Comparison of ENCODE assay signal across 13 cellular contexts in the genomic region with DNA sequence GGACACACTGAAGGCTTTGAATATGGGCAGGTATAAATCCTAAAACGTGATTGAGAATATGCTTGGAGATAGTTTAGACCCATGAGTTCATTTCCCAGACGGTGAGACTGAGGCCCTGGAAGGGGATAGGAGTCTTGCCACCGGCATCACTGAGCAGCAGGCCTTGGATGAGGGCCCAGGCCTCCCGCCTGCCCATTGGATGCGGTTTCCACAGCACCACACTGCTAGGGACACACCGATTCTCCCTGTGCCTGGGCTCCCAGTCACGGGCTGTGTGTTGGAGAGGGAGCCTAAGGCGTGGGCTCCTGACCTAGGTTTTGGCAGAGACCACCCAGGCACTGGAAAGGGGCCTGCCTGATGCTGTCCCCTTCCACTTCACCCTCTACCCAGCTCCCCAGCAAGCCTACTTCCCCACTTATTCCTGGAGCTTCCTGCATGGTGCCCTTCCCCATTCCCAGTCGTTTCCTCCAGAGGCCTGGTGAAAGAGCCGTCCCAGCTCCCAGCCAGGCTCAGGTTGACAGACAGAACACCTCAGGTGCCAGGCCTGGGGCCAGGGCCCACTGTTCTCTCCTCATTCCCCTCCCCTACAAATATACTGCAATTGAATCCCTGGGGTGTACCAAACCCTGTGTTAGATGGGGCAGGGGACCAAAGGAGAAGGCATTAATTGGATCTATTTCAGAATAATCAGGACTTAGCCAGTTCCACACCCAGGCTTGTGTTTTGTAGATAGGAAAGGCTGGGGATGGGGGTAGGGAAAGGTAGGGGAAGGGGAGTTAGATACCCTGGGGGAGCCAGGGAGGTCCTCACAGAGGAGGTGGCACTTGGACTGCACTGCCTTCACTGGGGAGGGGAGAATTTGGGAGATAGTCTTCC. TPM values are rescaled to one million over a fixed set of nuclear protein-coding genes. Genes with fewer than 3 reads are reported as not detected.
DNase-seq lines count a peak whose midpoint lies in the region; ATAC-seq, FAIRE-seq and TF ChIP-seq lines count a peak whose summit lies in the region.
"Had no signal": no experiment of that assay in that cellular context is flagged by ENCODE, and none has a peak within 500 bp of the region (broad histone marks: within the 10 kb centered on the region; RNA-seq: fewer than 3 reads in every experiment).

No MANE protein-coding gene starts in this region.

- H4K8ac ChIP-seq in neuronal stem cell (ENCODE audit: low read depth, low read length): no peak overlapping the region

- no peaks in the 10 kb centered on the region for H3K36me3 Mint-ChIP-seq in CD4-positive, alpha-beta memory T cell

- H2BK15ac ChIP-seq in neuronal stem cell (ENCODE audit: low read length): peak overlapping the region; percentile 81

- no peak for ATAC-seq in body of pancreas

- H3K27ac Mint-ChIP-seq in CD4-positive, alpha-beta memory T cell: peak overlapping the region in 4 of 7 donors; percentile 17 to 65 (median 37)

- POLR2A ChIA-PET in CD4-positive, alpha-beta memory T cell (lab: Charles Lee; ENCODE audit: partially characterized antibody): no interaction called here
- POLR2A ChIA-PET in HEK293T (lab: Yijun Ruan, JAX): no interaction called here

- H3K4me3 Mint-ChIP-seq in CD4-positive, alpha-beta memory T cell: peak overlapping the region in 3 of 8 donors; percentile 38 to 76 (median 38)

- no peak overlapping the region for H3K14ac ChIP-seq in neuronal stem cell (ENCODE audit: low read length)

- H3K27me3 Mint-ChIP-seq in CD4-positive, alpha-beta memory T cell: peaks cover 7 to 21% of the 10 kb centered on the region in 2 donors

- H3K9ac ChIP-seq in neuronal stem cell (ENCODE audit: low read depth, low read length, poor library complexity): no peak overlapping the region

- no peak overlapping the region for H3K4me3 ChIP-seq in CD4-positive, alpha-beta memory T cell (ENCODE audit: low read length in 2 of 2)
- no peak overlapping the region for H3K4me3 ChIP-seq in body of pancreas
- H3K4me3 ChIP-seq in neuronal stem cell (ENCODE audit: low read length in 2 of 2): no peak overlapping the region
- H3K4me3 ChIP-seq: suprapubic skin had no signal

- no peaks in the 10 kb centered on the region for H3K9me3 Mint-ChIP-seq in CD4-positive, alpha-beta memory T cell

- H3K27ac ChIP-seq in CD4-positive, alpha-beta memory T cell (ENCODE audit: low read depth, low read length): no peak overlapping the region
- H3K27ac ChIP-seq in body of pancreas (peak overlapping the region in 3 of 4 donors; percentile 71 to 78 (median 74)), neuronal stem cell (replicated peaks; ENCODE audit: low read length) (no peak overlapping the region)

- no peak for FAIRE-seq in H54 (lab: Jason Lieb, UNC)
- FAIRE-seq: GM12891, keratinocyte had no signal

- peaks cover 8 to 54% (median 20%) of the 10 kb centered on the region in 4 donors for H3K4me1 Mint-ChIP-seq in CD4-positive, alpha-beta memory T cell

- H3K23ac ChIP-seq in neuronal stem cell (ENCODE audit: low read depth, low read length, poor library complexity): peak overlapping the region; percentile 17

- no peaks in the 10 kb centered on the region for H3K79me1 ChIP-seq in neuronal stem cell (ENCODE audit: low read depth, low read length)

- no peak for TF ChIP-seq POLR2A in H54 (IDR thresholded peaks at IDR 0.05; ENCODE audit: low read depth, low read length)
- TF ChIP-seq POLR2A in body of pancreas (IDR thresholded peaks at IDR 0.05): no peak

- 72 to 75% methylated on average over 10 of the region's 10 CpGs for WGBS in body of pancreas, 2 donors
- no CpG with 5 or more reads among the region's 10 CpGs for WGBS in neuronal stem cell (ENCODE audit: extremely low coverage in 2 of 2, insufficient read length in 2 of 2, insufficient replicate concordance in 1 of 2), 2 donors

- H2BK5ac ChIP-seq in neuronal stem cell (ENCODE audit: low read length): peak overlapping the region; percentile 19

- H4K91ac ChIP-seq in neuronal stem cell (ENCODE audit: low read depth, low read length, poor library complexity): no peak overlapping the region

- H2AK5ac ChIP-seq in neuronal stem cell (ENCODE audit: low read depth, low read length): peak overlapping the region; percentile 96

- H3K36me3 ChIP-seq in CD4-positive, alpha-beta memory T cell (ENCODE audit: insufficient read depth, low read length): no peaks in the 10 kb centered on the region
- H3K36me3 ChIP-seq in body of pancreas (replicated peaks in 1 of 2; ENCODE audit: insufficient read depth in 1 of 2, low read depth in 2 of 2) (no peaks in the 10 kb centered on the region), neuronal stem cell (replicated peaks in 1 of 2; ENCODE audit: control insufficient read depth in 2 of 2, insufficient read depth in 2 of 2, low read length in 2 of 2) (no peaks in the 10 kb centered on the region)
- H3K36me3 ChIP-seq: suprapubic skin had no signal

- no peaks in the 10 kb centered on the region for H3K9me3 ChIP-seq in CD4-positive, alpha-beta memory T cell (ENCODE audit: control insufficient read depth in 1 of 2, low read length in 2 of 2)
- no peaks in the 10 kb centered on the region for H3K9me3 ChIP-seq in body of pancreas
- peaks cover 0 to 2% of the 10 kb centered on the region in 2 donors for H3K9me3 ChIP-seq in neuronal stem cell (replicated peaks in 1 of 2; ENCODE audit: control insufficient read depth in 2 of 2, insufficient read depth in 1 of 2, low read depth in 1 of 2, low read length in 2 of 2)
- H3K9me3 ChIP-seq: suprapubic skin had no signal

- H3K27me3 ChIP-seq in CD4-positive, alpha-beta memory T cell (ENCODE audit: insufficient read depth, low read length): peaks cover 15% of the 10 kb centered on the region
- H3K27me3 ChIP-seq in body of pancreas (peaks cover 0 to 5% of the 10 kb centered on the region in 2 donors), neuronal stem cell (ENCODE audit: control insufficient read depth in 3 of 3, insufficient read depth in 3 of 3, low read depth in 1 of 3, low read length in 3 of 3) (peaks cover 10 to 82% (median 58%) of the 10 kb centered on the region in 3 experiments)
- H3K27me3 ChIP-seq: suprapubic skin had no signal

- H3K18ac ChIP-seq in neuronal stem cell (ENCODE audit: low read length): peak overlapping the region; percentile 21

- H2BK12ac ChIP-seq in neuronal stem cell (ENCODE audit: low read length): no peak overlapping the region

- intact Hi-C loops in CD4-positive, alpha-beta memory T cell (cut with micrococcal nuclease): loop anchor here (5.0 kb wide), 2 partner anchors 122 to 1483 kb away; a partner anchor contains a TSS
- intact Hi-C loops in body of pancreas (cut with DNase I): no loop called here
- intact Hi-C loops in cardiac septum (cut with DNase I): no loop called here

- H3K4me2 ChIP-seq in neuronal stem cell (ENCODE audit: insufficient read depth, low read length, poor library complexity, severe bottlenecking): no peak overlapping the region

- no peak overlapping the region for H2AFZ ChIP-seq in neuronal stem cell (ENCODE audit: low read length)

- H3K4ac ChIP-seq in neuronal stem cell (ENCODE audit: low read length): no peak overlapping the region

- H3K4me1 ChIP-seq in CD4-positive, alpha-beta memory T cell (ENCODE audit: insufficient read depth, low read length): peaks cover 37% of the 10 kb centered on the region
- peaks cover 46% of the 10 kb centered on the region for H3K4me1 ChIP-seq in body of pancreas
- peaks cover 12 to 36% of the 10 kb centered on the region in 2 donors for H3K4me1 ChIP-seq in neuronal stem cell (ENCODE audit: control insufficient read depth in 2 of 2, insufficient read depth in 1 of 2, low read depth in 1 of 2, low read length in 2 of 2)

- DNase-seq in CD4-positive, alpha-beta memory T cell: no peak
- DNase-seq in H54 (ENCODE audit: insufficient read length, low spot score) (peak; percentile 15), body of pancreas (no peak), neuronal stem cell (ENCODE audit: low spot score) (no peak), inferior parietal cortex (ENCODE audit: extremely low spot score) (no peak), cardiac septum (ENCODE audit: low spot score) (no peak), HEK293T (ENCODE audit: extremely low spot score) (no peak)
- DNase-seq: GOT3, NCI-H524 had no signal

- H2BK120ac ChIP-seq in neuronal stem cell (ENCODE audit: low read depth, low read length): no peak overlapping the region

- TF ChIP-seq CTCF in body of pancreas (IDR thresholded peaks at IDR 0.05): no peak

- CTCF ChIA-PET in CD4-positive, alpha-beta memory T cell (lab: Charles Lee; ENCODE audit: partially characterized antibody): no interaction called here
- CTCF ChIA-PET in HEK293T (lab: Yijun Ruan, JAX): no interaction called here

TF ChIP-seq in HEK293T, 16 proteins besides CTCF, POLR2A, EP300 and RAD21:
- TF ChIP-seq, protein P1, sequence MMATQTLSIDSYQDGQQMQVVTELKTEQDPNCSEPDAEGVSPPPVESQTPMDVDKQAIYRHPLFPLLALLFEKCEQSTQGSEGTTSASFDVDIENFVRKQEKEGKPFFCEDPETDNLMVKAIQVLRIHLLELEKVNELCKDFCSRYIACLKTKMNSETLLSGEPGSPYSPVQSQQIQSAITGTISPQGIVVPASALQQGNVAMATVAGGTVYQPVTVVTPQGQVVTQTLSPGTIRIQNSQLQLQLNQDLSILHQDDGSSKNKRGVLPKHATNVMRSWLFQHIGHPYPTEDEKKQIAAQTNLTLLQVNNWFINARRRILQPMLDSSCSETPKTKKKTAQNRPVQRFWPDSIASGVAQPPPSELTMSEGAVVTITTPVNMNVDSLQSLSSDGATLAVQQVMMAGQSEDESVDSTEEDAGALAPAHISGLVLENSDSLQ (IDR thresholded peaks at IDR 0.05): no peak
- no peak for TF ChIP-seq FOXA1 (IDR thresholded peaks at IDR 0.05)
- TF ChIP-seq SP1 (IDR thresholded peaks at IDR 0.05): no peak
- no peak for TF ChIP-seq SUZ12 (IDR thresholded peaks at IDR 0.05)
- no peak for TF ChIP-seq ZNF384 (IDR thresholded peaks at IDR 0.05)
TF ChIP-seq in HEK293T: peak in this region for 0.

RNA-seq across cellular contexts. Expression of a gene that starts 3.4 kb away (rescaled TPM):
- total RNA-seq in CD4-positive, alpha-beta memory T cell: not detected
- not detected for polyA plus RNA-seq in CD4-positive, alpha-beta memory T cell
- total RNA-seq in body of pancreas (1 to 10 TPM; 1.0 to 2.3 TPM), cardiac septum (2.0 TPM)
- polyA plus RNA-seq in neuronal stem cell (2013, experiment 1 of 2): 3.4 TPM
- 3.1 TPM for polyA plus RNA-seq in neuronal stem cell (2013, experiment 2 of 2)
- total RNA-seq: fibroblast of villous mesenchyme had no signal
- polyA plus RNA-seq: keratinocyte had no signal

Comparison
In these comparisons a context has a peak if more than half of its experiments do, and no peak if none do; other contexts are left out.
1. H3K27ac ChIP-seq: peak in body of pancreas (3 of 4); none in CD4-positive, alpha-beta memory T cell (single experiment) and neuronal stem cell (single experiment).